Comparison of ENCODE assay signal across 16 cellular contexts in genomic region chr16:89693289-89693731, GRCh38.
"Had no signal": no experiment of that assay in that cellular context is flagged by ENCODE, and none has a peak within 500 bp of the region (broad histone marks: within the 10 kb centered on the region; RNA-seq: fewer than 3 reads in every experiment).

No MANE protein-coding gene starts in this region.

- H3K27ac Mint-ChIP-seq: activated T-helper 17 cell treated with anti-CD3 and anti-CD28 coated beads, Interleukin-2, amount 50 U/mL, for 72 hours; naive thymus-derived CD4-positive, alpha-beta T cell; stimulated activated naive B cell treated with anti-CD40 and anti-IgM and Interleukin-4, amounts not matched to agents 10 μg/mL and 1 μg/mL and 100 μg/mL, for 72 hours had no signal

- H3K4me1 ChIP-seq: tibial nerve had no signal

- H3K4me3 ChIP-seq: left lung, skin epidermis, tibial nerve had no signal

- H3K27ac ChIP-seq: left lung, neutrophil, skin epidermis, tibial nerve, WERI-Rb-1 had no signal

- H3K4me3 Mint-ChIP-seq: activated T-helper 17 cell treated with anti-CD3 and anti-CD28 coated beads, Interleukin-2, amount 50 U/mL, for 72 hours; naive thymus-derived CD4-positive, alpha-beta T cell; stimulated activated naive B cell treated with anti-CD40 and anti-IgM and Interleukin-4, amounts not matched to agents 10 μg/mL and 1 μg/mL and 100 μg/mL, for 72 hours had no signal

- DNase-seq: activated CD8-positive, alpha-beta memory T cell treated with anti-CD3 and anti-CD28 coated beads, Interleukin-2, amount 50 U/mL, for 48 hours; activated naive CD4-positive, alpha-beta T cell treated with Interleukin-2 at 50 U/mL for 16 hours; left lung; naive thymus-derived CD4-positive, alpha-beta T cell; retina; stimulated activated CD4-positive, alpha-beta T cell treated with anti-CD3 and anti-CD28 coated beads, Interleukin-15, amount 100 ng/mL, for 24 hours; stimulated activated CD4-positive, alpha-beta T cell treated with anti-CD3 and anti-CD28 coated beads, Interleukin-4, amount 100 ng/mL, for 1 hour; stimulated activated naive B cell treated with anti-CD40 and anti-IgM and Interleukin-4, amounts not matched to agents 10 μg/mL and 1 μg/mL and 100 μg/mL, for 72 hours; substantia nigra; WERI-Rb-1 had no signal

- H3K27me3 Mint-ChIP-seq: activated T-helper 17 cell treated with anti-CD3 and anti-CD28 coated beads, Interleukin-2, amount 50 U/mL, for 72 hours; naive thymus-derived CD4-positive, alpha-beta T cell; stimulated activated naive B cell treated with anti-CD40 and anti-IgM and Interleukin-4, amounts not matched to agents 10 μg/mL and 1 μg/mL and 100 μg/mL, for 72 hours had no signal

- H3K9me3 Mint-ChIP-seq: activated T-helper 17 cell treated with anti-CD3 and anti-CD28 coated beads, Interleukin-2, amount 50 U/mL, for 72 hours; naive thymus-derived CD4-positive, alpha-beta T cell; stimulated activated naive B cell treated with anti-CD40 and anti-IgM and Interleukin-4, amounts not matched to agents 10 μg/mL and 1 μg/mL and 100 μg/mL, for 72 hours had no signal

- H3K9me3 ChIP-seq: left lung, neutrophil, tibial nerve had no signal

- H3K27me3 ChIP-seq: left lung, neutrophil, tibial nerve had no signal

- ATAC-seq: activated T-helper 17 cell treated with anti-CD3 and anti-CD28 coated beads, Interleukin-2, amount 50 U/mL, for 72 hours; esophagus mucosa; left lung; naive thymus-derived CD4-positive, alpha-beta T cell; SK-N-SH treated with all-trans-retinoic acid at 6 μM for 48 hours; stimulated activated naive B cell treated with anti-CD40 and anti-IgM and Interleukin-4, amounts not matched to agents 10 μg/mL and 1 μg/mL and 100 μg/mL, for 72 hours had no signal
